Comparison of ENCODE assay signal across 24 cellular contexts in genomic region chr6:40955181-40955550, GRCh38.
"Had no signal": no experiment of that assay in that cellular context is flagged by ENCODE, and none has a peak within 500 bp of the region (broad histone marks: within the 10 kb centered on the region; RNA-seq: fewer than 3 reads in every experiment).

No MANE protein-coding gene starts in this region.

- H3K27ac Mint-ChIP-seq: activated CD8-positive, alpha-beta T cell treated with anti-CD3 and anti-CD28 coated beads for 36 hours; activated naive CD4-positive, alpha-beta T cell treated with anti-CD3 and anti-CD28 coated beads, Interleukin-2, amount 50 U/mL, for 24 hours; T-helper 1 cell treated with Interleukin-12 subunit alpha and Interleukin-12 subunit beta and Interleukin-4 antibody, amounts not matched to agents 30 μg/mL and 1 μg/mL, for 36 hours had no signal

- H3K4me3 Mint-ChIP-seq: activated CD8-positive, alpha-beta T cell treated with anti-CD3 and anti-CD28 coated beads for 36 hours; activated naive CD4-positive, alpha-beta T cell treated with anti-CD3 and anti-CD28 coated beads, Interleukin-2, amount 50 U/mL, for 24 hours; T-helper 1 cell treated with Interleukin-12 subunit alpha and Interleukin-12 subunit beta and Interleukin-4 antibody, amounts not matched to agents 30 μg/mL and 1 μg/mL, for 36 hours had no signal

- H3K27ac ChIP-seq: breast epithelium, KMS-11, Peyer's patch, RWPE1 had no signal

- H3K4me2 ChIP-seq: KMS-11 had no signal

- H3K4me1 Mint-ChIP-seq: activated naive CD4-positive, alpha-beta T cell treated with anti-CD3 and anti-CD28 coated beads, Interleukin-2, amount 50 U/mL, for 24 hours had no signal

- H3K9ac ChIP-seq: KMS-11 had no signal

- DNase-seq: activated CD4-positive, alpha-beta T cell treated with anti-CD3 and anti-CD28 coated beads for 4 hours; activated CD8-positive, alpha-beta memory T cell treated with anti-CD3 and anti-CD28 coated beads, Interleukin-2, amount 50 U/mL, for 48 hours; activated CD8-positive, alpha-beta T cell treated with anti-CD3 and anti-CD28 coated beads for 36 hours; activated naive CD4-positive, alpha-beta T cell; activated T-cell treated with anti-CD3 and anti-CD28 coated beads, Interleukin-2, amount 50 U/mL, for 1 hour; aorta; caudate nucleus; NCI-H1092; NCI-H1417; NCI-H1930; NCI-H2171; NCI-H2227 treated with DMSO at 0.1 percent for 48 hours; NCI-H446 treated with DMSO at 0.1 percent for 48 hours; NCI-H524 treated with DMSO at 0.1 percent for 48 hours; NCI-H774; OCI-M1; Peyer's patch; SHP77 had no signal

- H3K9me3 ChIP-seq: breast epithelium, Peyer's patch had no signal

- H3K4me1 ChIP-seq: breast epithelium, Peyer's patch had no signal

- H3K36me3 ChIP-seq: breast epithelium, Peyer's patch had no signal

- H3K27me3 ChIP-seq: breast epithelium, Peyer's patch had no signal

- H3K9me3 Mint-ChIP-seq: activated CD8-positive, alpha-beta T cell treated with anti-CD3 and anti-CD28 coated beads for 36 hours; activated naive CD4-positive, alpha-beta T cell treated with anti-CD3 and anti-CD28 coated beads, Interleukin-2, amount 50 U/mL, for 24 hours; T-helper 1 cell treated with Interleukin-12 subunit alpha and Interleukin-12 subunit beta and Interleukin-4 antibody, amounts not matched to agents 30 μg/mL and 1 μg/mL, for 36 hours had no signal

- H3K4me3 ChIP-seq: breast epithelium, Peyer's patch had no signal

- ATAC-seq: activated CD4-positive, CD25-positive, alpha-beta regulatory T cell treated with anti-CD3 and anti-CD28 coated beads, Interleukin-2, amount 50 U/mL, for 24 hours; activated CD8-positive, alpha-beta T cell treated with anti-CD3 and anti-CD28 coated beads for 36 hours had no signal
